In genomic region chr2:144430722-144431163, GRCh38 we compare ENCODE assay signal across 8 cellular contexts.
DNase-seq lines count a peak whose midpoint lies in the region; ATAC-seq, FAIRE-seq and TF ChIP-seq lines count a peak whose summit lies in the region.

No MANE protein-coding gene starts in this region.

- CTCF ChIA-PET in CD8-positive, alpha-beta memory T cell (lab: Charles Lee), result no interaction called here
- CTCF ChIA-PET in endothelial cell of umbilical vein (lab: Charles Lee) (no interaction called here), Calu3 (lab: Charles Lee) (no interaction called here)

- H3K9ac ChIP-seq in endothelial cell of umbilical vein (replicated peaks; ENCODE audit: extremely low read depth, insufficient read depth, low read length), result no peak overlapping the region

- no peaks in the 10 kb centered on the region for H3K9me1 ChIP-seq in endothelial cell of umbilical vein (replicated peaks; ENCODE audit: control insufficient read depth, extremely low read depth, insufficient read depth, low read length)

- H3K4me3 ChIP-seq in CD8-positive, alpha-beta memory T cell (ENCODE audit: low read length), result no peak overlapping the region
- no peak overlapping the region for H3K4me3 ChIP-seq in endothelial cell of umbilical vein (replicated peaks in 1 of 3; ENCODE audit: insufficient read depth in 1 of 3, low read depth in 1 of 3, low read length in 3 of 3)

- H3K27ac ChIP-seq in CD8-positive, alpha-beta memory T cell (ENCODE audit: low read depth, low read length), result peak overlapping the region; percentile 30
- no peak overlapping the region for H3K27ac ChIP-seq in endothelial cell of umbilical vein (ENCODE audit: insufficient read depth, low read depth, low read length)

- BruUV-seq in endothelial cell of umbilical vein (replicated peaks; lab: Mats Ljungman, UMichigan), result no TSS peak
- BruUV-seq in Calu3 (replicated peaks; lab: Mats Ljungman, UMichigan), result no TSS peak

- no peak overlapping the region for H3K4me2 ChIP-seq in endothelial cell of umbilical vein (ENCODE audit: insufficient read depth, low read length)

- no peaks in the 10 kb centered on the region for H3K27me3 ChIP-seq in CD8-positive, alpha-beta memory T cell (ENCODE audit: insufficient read depth, low read length, poor library complexity, severe bottlenecking)
- H3K27me3 ChIP-seq in endothelial cell of umbilical vein (ENCODE audit: control insufficient read depth in 2 of 2, insufficient read depth in 2 of 2, low read length in 2 of 2), result no peaks in the 10 kb centered on the region

- intact Hi-C loops in endothelial cell of umbilical vein (cut with micrococcal nuclease), result no loop called here
- intact Hi-C loops in sciatic nerve (cut with DNase I), result no loop called here
- intact Hi-C loops in Calu3 (cut with micrococcal nuclease; ENCODE audit: unreplicated experiment), result no loop called here

- POLR2A ChIA-PET in CD8-positive, alpha-beta memory T cell (lab: Charles Lee), result interaction anchor here (0.8 kb wide), 1 partner anchor 29 kb away, joined by 5 read pairs; no protein-coding TSS in a partner anchor
- POLR2A ChIA-PET in endothelial cell of umbilical vein (lab: Charles Lee), result no interaction called here

- H2AFZ ChIP-seq in endothelial cell of umbilical vein (ENCODE audit: low read depth, low read length), result no peak overlapping the region

- dilution Hi-C loops in endothelial cell of umbilical vein (cut with MboI; ENCODE audit: extremely low pct_ligation_motif_present, low sequenced_read_pairs), result no loop called here

- H3K27me3 Mint-ChIP-seq in CD8-positive, alpha-beta memory T cell, result no peaks in the 10 kb centered on the region
- H3K27me3 Mint-ChIP-seq in Calu3 (ENCODE audit: unreplicated experiment), result no peaks in the 10 kb centered on the region

- no peak for TF ChIP-seq CTCF in endothelial cell of umbilical vein (IDR thresholded peaks at IDR 0.05; ENCODE audit: extremely low read depth in 1 of 2, insufficient read depth in 1 of 2, low read depth in 1 of 2, low read length in 2 of 2)
- no peak for TF ChIP-seq CTCF in Calu3 (IDR thresholded peaks at IDR 0.05; ENCODE audit: unreplicated experiment)

- peaks cover 17% of the 10 kb centered on the region for H3K79me2 ChIP-seq in endothelial cell of umbilical vein (ENCODE audit: control insufficient read depth, insufficient read depth, low read length)

- H3K4me3 Mint-ChIP-seq in CD8-positive, alpha-beta memory T cell, result no peak overlapping the region
- H3K4me3 Mint-ChIP-seq in Calu3 (ENCODE audit: low read depth, unreplicated experiment), result no peak overlapping the region

- H4K20me1 ChIP-seq in endothelial cell of umbilical vein (replicated peaks; ENCODE audit: control insufficient read depth, extremely low read depth, insufficient read depth, low read length), result no peaks in the 10 kb centered on the region

- H3K9me3 ChIP-seq in CD8-positive, alpha-beta memory T cell (ENCODE audit: low read length), result no peaks in the 10 kb centered on the region
- H3K9me3 ChIP-seq in endothelial cell of umbilical vein (replicated peaks; ENCODE audit: control insufficient read depth, insufficient read depth, low read length), result no peaks in the 10 kb centered on the region

- DNase-seq in CD8-positive, alpha-beta memory T cell, result no peak
- DNase-seq in endothelial cell of umbilical vein (ENCODE audit: low read depth, low spot score) (peak; percentile 51), sciatic nerve (ENCODE audit: low spot score) (no peak), DMS153 treated with DMSO at 0.1 percent for 48 hours (lab: John Stamatoyannopoulos, UW; ENCODE audit: unreplicated experiment) (no peak), Calu3 (no peak)
- DNase-seq in activated CD4-positive, alpha-beta T cell treated with anti-CD3 and anti-CD28 coated beads for 4 hours, result no peak

- H3K4me1 Mint-ChIP-seq in CD8-positive, alpha-beta memory T cell, result peaks cover 5 to 28% (median 25%) of the 10 kb centered on the region in 3 donors
- no peaks in the 10 kb centered on the region for H3K4me1 Mint-ChIP-seq in Calu3 (ENCODE audit: low read depth, unreplicated experiment)

- TF ChIP-seq POLR2A in endothelial cell of umbilical vein (IDR thresholded peaks at IDR 0.05; ENCODE audit: low read depth, low read length), result no peak

- H3K9me3 Mint-ChIP-seq in CD8-positive, alpha-beta memory T cell, result no peaks in the 10 kb centered on the region
- H3K9me3 Mint-ChIP-seq in Calu3 (ENCODE audit: low read depth, unreplicated experiment), result no peaks in the 10 kb centered on the region

- FAIRE-seq in endothelial cell of umbilical vein (lab: Jason Lieb, UNC), result no peak

- H3K36me3 ChIP-seq in CD8-positive, alpha-beta memory T cell (ENCODE audit: insufficient read depth, low read length), result no peaks in the 10 kb centered on the region
- peaks cover 3 to 5% of the 10 kb centered on the region in 2 experiments for H3K36me3 ChIP-seq in endothelial cell of umbilical vein (ENCODE audit: control insufficient read depth in 2 of 2, extremely low read depth in 1 of 2, insufficient read depth in 2 of 2, low read length in 2 of 2)

- H3K36me3 Mint-ChIP-seq in CD8-positive, alpha-beta memory T cell, result peaks cover 2 to 26% (median 9%) of the 10 kb centered on the region in 3 donors
- H3K36me3 Mint-ChIP-seq in Calu3 (ENCODE audit: insufficient read depth, unreplicated experiment), result no peaks in the 10 kb centered on the region

- no peak overlapping the region for H3K27ac Mint-ChIP-seq in CD8-positive, alpha-beta memory T cell
- no peak overlapping the region for H3K27ac Mint-ChIP-seq in Calu3 (ENCODE audit: unreplicated experiment)

- peak; percentile 98 for ATAC-seq in GM21360 (IDR thresholded peaks at IDR 0.05; ENCODE audit: unreplicated experiment)
- ATAC-seq in HG03520 (IDR thresholded peaks at IDR 0.05; ENCODE audit: unreplicated experiment), result peak; percentile 94
- ATAC-seq in sciatic nerve, result peak; percentile 79

- H3K4me1 ChIP-seq in CD8-positive, alpha-beta memory T cell (ENCODE audit: insufficient read depth, low read length), result no peaks in the 10 kb centered on the region
- H3K4me1 ChIP-seq in endothelial cell of umbilical vein (ENCODE audit: control insufficient read depth, extremely low read depth, insufficient read depth, low read length), result peaks cover 16% of the 10 kb centered on the region

TF ChIP-seq in endothelial cell of umbilical vein, 7 proteins besides CTCF, POLR2A, EP300 and RAD21:
- TF ChIP-seq MYC (IDR thresholded peaks at IDR 0.05; ENCODE audit: low read depth, low read length), result no peak
- TF ChIP-seq GATA2 (IDR thresholded peaks at IDR 0.05; ENCODE audit: insufficient read depth, insufficient read length, low read depth, low read length), result no peak
- TF ChIP-seq POLR2AphosphoS5 (IDR thresholded peaks at IDR 0.05; ENCODE audit: insufficient read depth, low read depth, low read length), result no peak
- no peak for TF ChIP-seq MAX (IDR thresholded peaks at IDR 0.05; ENCODE audit: insufficient read depth, insufficient read length)
- TF ChIP-seq EZH2 (IDR thresholded peaks at IDR 0.05; ENCODE audit: borderline replicate concordance, low read depth, low read length, severe bottlenecking), result no peak
- TF ChIP-seq JUN (IDR thresholded peaks at IDR 0.05; ENCODE audit: borderline replicate concordance, insufficient read depth, insufficient read length, low read depth), result no peak
- TF ChIP-seq FOS (IDR thresholded peaks at IDR 0.05; ENCODE audit: borderline replicate concordance, insufficient read depth, low read length), result no peak
TF ChIP-seq in endothelial cell of umbilical vein: peak in this region for 0.
